ENCODE assay signal across 9 cellular contexts in genomic region chr9:37414503-37414943, GRCh38. TPM values are rescaled to one million over a fixed set of nuclear protein-coding genes. Genes with fewer than 3 reads are reported as not detected.
DNase-seq lines count a peak whose midpoint lies in the region; ATAC-seq, FAIRE-seq and TF ChIP-seq lines count a peak whose summit lies in the region.
"Had no signal": no experiment of that assay in that cellular context is flagged by ENCODE, and none has a peak within 500 bp of the region (broad histone marks: within the 10 kb centered on the region; RNA-seq: fewer than 3 reads in every experiment).

No MANE protein-coding gene starts in this region.

- no peaks in the 10 kb centered on the region for H4K20me1 ChIP-seq in HepG2 (ENCODE audit: insufficient read depth, low read length)

- intact Hi-C loops in HepG2 (cut with micrococcal nuclease; ENCODE audit: unreplicated experiment) (loop anchor here (2.0 to 5.0 kb wide), 2 partner anchors 16 to 417 kb away; no protein-coding TSS in a partner anchor), right lobe of liver (cut with DNase I) (no loop called here), breast epithelium (cut with DNase I; ENCODE audit: low total_unique reads) (loop anchor here (5.0 kb wide), 1 partner anchor 392 kb away; no protein-coding TSS in a partner anchor)

- H3K4me1 ChIP-seq in HepG2 (ENCODE audit: insufficient read depth, low read length) = peaks cover 77% of the 10 kb centered on the region
- peaks cover 0 to 44% (median 19%) of the 10 kb centered on the region in 4 donors for H3K4me1 ChIP-seq in right lobe of liver
- no peaks in the 10 kb centered on the region for H3K4me1 ChIP-seq in breast epithelium
- H3K4me1 ChIP-seq in tibial nerve = peaks cover 0 to 13% (median 5%) of the 10 kb centered on the region in 4 donors

- H3K4me3 ChIP-seq in HepG2 (replicated peaks in 1 of 3; ENCODE audit: insufficient read depth in 1 of 3, low read depth in 2 of 3, low read length in 3 of 3) = peak overlapping the region in 1 of 3 experiments; percentile 51; a peak in 1 of 6 replicates
- no peak overlapping the region for H3K4me3 ChIP-seq in right lobe of liver
- H3K4me3 ChIP-seq in breast epithelium = no peak overlapping the region
- no peak overlapping the region for H3K4me3 ChIP-seq in tibial nerve
- H3K4me3 ChIP-seq: thyroid gland had no signal

- DNase-seq in HepG2 (ENCODE audit: low spot score) (no peak), right lobe of liver (no peak), breast epithelium (ENCODE audit: low spot score in 2 of 2) (no peak), myocyte (ENCODE audit: low read depth) (peak; percentile 5), tibial nerve (ENCODE audit: low spot score in 2 of 2) (no peak), cortex of kidney (lab: John Stamatoyannopoulos, UW) (no peak)
- DNase-seq in effector CD8-positive, alpha-beta T cell (lab: John Stamatoyannopoulos, UW) = no peak

- no TSS peak for BruUV-seq in HepG2 (replicated peaks; lab: Mats Ljungman, UMichigan)

- H3K36me3 ChIP-seq in HepG2 (replicated peaks in 1 of 2; ENCODE audit: control insufficient read depth in 1 of 2, insufficient read depth in 2 of 2, low read length in 2 of 2) (no peaks in the 10 kb centered on the region), right lobe of liver (no peaks in the 10 kb centered on the region), breast epithelium (no peaks in the 10 kb centered on the region), tibial nerve (no peaks in the 10 kb centered on the region)
- H3K36me3 ChIP-seq: thyroid gland had no signal

- no peak overlapping the region for H3K9ac ChIP-seq in HepG2 (ENCODE audit: insufficient read depth, low read depth, low read length)

- no peak for FAIRE-seq in HepG2 (lab: Jason Lieb, UNC)

- CTCF ChIA-PET in HepG2 (lab: Yijun Ruan, JAX; ENCODE audit: low intra/inter-chr PET ratio, low total read pairs) = interaction anchor here (1.4 kb wide), 1 partner anchor 16 kb away, joined by 6 read pairs; no protein-coding TSS in a partner anchor

- H3K9me3 ChIP-seq in HepG2 (ENCODE audit: low read length) (no peaks in the 10 kb centered on the region), right lobe of liver (no peaks in the 10 kb centered on the region), breast epithelium (no peaks in the 10 kb centered on the region), tibial nerve (no peaks in the 10 kb centered on the region)
- H3K9me3 ChIP-seq: thyroid gland had no signal

- H3K27ac ChIP-seq in HepG2 (ENCODE audit: extremely low read length, insufficient read depth, low read length) = no peak overlapping the region
- no peak overlapping the region for H3K27ac ChIP-seq in right lobe of liver
- H3K27ac ChIP-seq in breast epithelium = peak overlapping the region; percentile 25 to 33
- peak overlapping the region in 3 of 4 donors; percentile 28 to 78 (median 74) for H3K27ac ChIP-seq in tibial nerve

- TF ChIP-seq POLR2A in HepG2 (IDR thresholded peaks at IDR 0.05; ENCODE audit: insufficient read depth in 1 of 2, low read depth in 2 of 2, low read length in 2 of 2) = no peak
- TF ChIP-seq POLR2A in right lobe of liver (IDR thresholded peaks at IDR 0.05) = no peak
- TF ChIP-seq POLR2A in breast epithelium (IDR thresholded peaks at IDR 0.05) = no peak
- TF ChIP-seq POLR2A in tibial nerve (IDR thresholded peaks at IDR 0.05) = no peak

- H3K79me2 ChIP-seq in HepG2 (ENCODE audit: insufficient read depth, low read length) = no peaks in the 10 kb centered on the region

- WGBS in HepG2 (ENCODE audit: low lambda C conversion rate) = 35% methylated on average over 5 of the region's 10 CpGs
- WGBS in right lobe of liver (ENCODE audit: insufficient coverage, low coverage, low lambda C conversion rate, missing lambda C conversion rate) = 48% methylated on average over 3 of the region's 10 CpGs
- WGBS in tibial nerve, 2 donors = 82 to 84% methylated on average over 10 of the region's 10 CpGs

- H3K27me3 ChIP-seq in HepG2 (ENCODE audit: control insufficient read depth in 1 of 2, insufficient read depth in 2 of 2, low read length in 2 of 2) = no peaks in the 10 kb centered on the region
- H3K27me3 ChIP-seq in right lobe of liver = no peaks in the 10 kb centered on the region
- no peaks in the 10 kb centered on the region for H3K27me3 ChIP-seq in breast epithelium
- no peaks in the 10 kb centered on the region for H3K27me3 ChIP-seq in tibial nerve
- H3K27me3 ChIP-seq: thyroid gland had no signal

- no peak for TF ChIP-seq CTCF in HepG2 (CRISPR knock-in tag; IDR thresholded peaks at IDR 0.05)
- TF ChIP-seq CTCF in right lobe of liver (IDR thresholded peaks at IDR 0.05) = no peak
- no peak for TF ChIP-seq CTCF in breast epithelium (IDR thresholded peaks at IDR 0.05)
- no peak for TF ChIP-seq CTCF in tibial nerve (IDR thresholded peaks at IDR 0.05)

- ATAC-seq in HepG2 = no peak
- ATAC-seq in right lobe of liver = no peak
- ATAC-seq in HG03139 (IDR thresholded peaks at IDR 0.05; ENCODE audit: unreplicated experiment) = no peak

- no peak overlapping the region for H2AFZ ChIP-seq in HepG2 (ENCODE audit: low read length)

- H3K4me2 ChIP-seq in HepG2 (ENCODE audit: low read depth, low read length) = peak overlapping the region; percentile 80

- TF ChIP-seq EP300 in HepG2 (IDR thresholded peaks at IDR 0.05; ENCODE audit: low read depth in 2 of 2, low read length in 2 of 2) (no peak), HepG2 (CRISPR knock-in tag; IDR thresholded peaks at IDR 0.05; ENCODE audit: borderline replicate concordance) (no peak), tibial nerve (IDR thresholded peaks at IDR 0.05) (no peak)

- no peak for TF ChIP-seq RAD21 in HepG2 (CRISPR knock-in tag; IDR thresholded peaks at IDR 0.05)

- in situ Hi-C loops in HepG2 (cut with HindIII; ENCODE audit: extremely low pct_ligation_motif_present, low pct_unique_long_range_greater_than_20kb) = no loop called here

- POLR2A ChIA-PET in HepG2 (lab: Yijun Ruan, JAX) = interaction anchor here (1.5 kb wide), 1 partner anchor 51 kb away, joined by 3 read pairs; the partner anchor contains the start of gene ZBTB5

TF ChIP-seq in HepG2, 621 proteins besides CTCF, POLR2A, EP300 and RAD21 (continues in another document):
- TF ChIP-seq ZNF629 (CRISPR knock-in tag; conservative IDR thresholded peaks at IDR 0.05) = peak; percentile 92

RNA-seq across cellular contexts. Expression of gene GRHPR, which starts 8.0 kb away (rescaled TPM):
- total RNA-seq in HepG2 (2016; rRNA removed; fragmentation: Illumina TruSeq; extraction: Trizol) (115 and 127 TPM in 2 replicates), right lobe of liver (100 to 1,000 TPM; 159 to 424 (median 359) TPM), breast epithelium (100 to 1,000 TPM; 117 to 144 (median 140) TPM), myocyte (218 and 267 TPM in 2 replicates), tibial nerve (100 to 1,000 TPM; 175 to 250 (median 200) TPM)
- total RNA-seq in HepG2 (2016; cell fraction: cytosol; rRNA removed; fragmentation: Illumina TruSeq; extraction: Trizol; ENCODE audit: low read depth) = 58.9 and 75.1 TPM in 2 replicates
- 119 and 128 TPM in 2 replicates for total RNA-seq in HepG2 (2016; cell fraction: insoluble cytoplasmic fraction; rRNA removed; fragmentation: Illumina TruSeq; extraction: Trizol)
- 66.5 and 84.7 TPM in 2 replicates for total RNA-seq in HepG2 (2016; cell fraction: membrane; rRNA removed; fragmentation: Illumina TruSeq; extraction: Trizol)
- 73.9 and 76.5 TPM in 2 replicates for total RNA-seq in HepG2 (2016; cell fraction: nucleus; rRNA removed; fragmentation: Illumina TruSeq; extraction: Trizol)
- polyA plus RNA-seq in HepG2 (2011; rRNA removed) = 113 and 127 TPM in 2 replicates
- 126 and 161 TPM in 2 replicates for polyA plus RNA-seq in HepG2 (2011; cell fraction: cytosol; rRNA removed)
- 121 and 122 TPM in 2 replicates for polyA plus RNA-seq in HepG2 (2011; cell fraction: nucleus; rRNA removed)
- polyA plus RNA-seq in HepG2 (2012) = 66.2 and 76.0 TPM in 2 replicates
- 48.7 and 72.2 TPM in 2 replicates for polyA plus RNA-seq in HepG2 (2016; cell fraction: cytosol; fragmentation: Illumina TruSeq; extraction: Trizol; ENCODE audit: low read depth)
- 135 and 143 TPM in 2 replicates for polyA plus RNA-seq in HepG2 (2016; cell fraction: insoluble cytoplasmic fraction; fragmentation: Illumina TruSeq; extraction: Trizol; ENCODE audit: low read depth)
- 58.4 and 72.9 TPM in 2 replicates for polyA plus RNA-seq in HepG2 (2016; cell fraction: membrane; fragmentation: Illumina TruSeq; extraction: Trizol; ENCODE audit: low read depth)
- polyA plus RNA-seq in HepG2 (2016; cell fraction: nucleus; fragmentation: Illumina TruSeq; extraction: Trizol; ENCODE audit: insufficient read depth, low read depth) = 111 and 117 TPM in 2 replicates
- polyA minus RNA-seq in HepG2 (2011; rRNA and poly(A)+ RNA removed; ENCODE audit: low replicate concordance) = 126 and 157 TPM in 2 replicates
- polyA minus RNA-seq in HepG2 (2011; cell fraction: cytosol; rRNA and poly(A)+ RNA removed) = 42.8 and 47.7 TPM in 2 replicates
- 54.1 and 61.8 TPM in 2 replicates for polyA minus RNA-seq in HepG2 (2011; cell fraction: nucleus; rRNA and poly(A)+ RNA removed)
- 219 TPM for polyA plus RNA-seq in myocyte (2012)

RNA-seq across cellular contexts. Expression of gene ZBTB5, which starts 50.7 kb away (rescaled TPM):
- 12.5 and 15.2 TPM in 2 replicates for total RNA-seq in HepG2 (2016; rRNA removed; fragmentation: Illumina TruSeq; extraction: Trizol)
- 0.81 and 0.88 TPM in 2 replicates for total RNA-seq in HepG2 (2016; cell fraction: cytosol; rRNA removed; fragmentation: Illumina TruSeq; extraction: Trizol; ENCODE audit: low read depth)
- 12.4 and 14.4 TPM in 2 replicates for total RNA-seq in HepG2 (2016; cell fraction: insoluble cytoplasmic fraction; rRNA removed; fragmentation: Illumina TruSeq; extraction: Trizol)
- 5.8 and 6.1 TPM in 2 replicates for total RNA-seq in HepG2 (2016; cell fraction: membrane; rRNA removed; fragmentation: Illumina TruSeq; extraction: Trizol)
- 11.2 and 13.3 TPM in 2 replicates for total RNA-seq in HepG2 (2016; cell fraction: nucleus; rRNA removed; fragmentation: Illumina TruSeq; extraction: Trizol)
- 19.7 and 20.5 TPM in 2 replicates for polyA plus RNA-seq in HepG2 (2011; rRNA removed)
- polyA plus RNA-seq in HepG2 (2011; cell fraction: cytosol; rRNA removed) = 14.8 and 16.3 TPM in 2 replicates
- 25.4 and 27.5 TPM in 2 replicates for polyA plus RNA-seq in HepG2 (2011; cell fraction: nucleus; rRNA removed)
- polyA plus RNA-seq in HepG2 (2012) = 10.3 and 11.9 TPM in 2 replicates
- 0.35 and 0.64 TPM in 2 replicates for polyA plus RNA-seq in HepG2 (2016; cell fraction: cytosol; fragmentation: Illumina TruSeq; extraction: Trizol; ENCODE audit: low read depth)
- 11.5 and 11.7 TPM in 2 replicates for polyA plus RNA-seq in HepG2 (2016; cell fraction: insoluble cytoplasmic fraction; fragmentation: Illumina TruSeq; extraction: Trizol; ENCODE audit: low read depth)
- 3.5 and 4.3 TPM in 2 replicates for polyA plus RNA-seq in HepG2 (2016; cell fraction: membrane; fragmentation: Illumina TruSeq; extraction: Trizol; ENCODE audit: low read depth)
- 16.5 and 19.6 TPM in 2 replicates for polyA plus RNA-seq in HepG2 (2016; cell fraction: nucleus; fragmentation: Illumina TruSeq; extraction: Trizol; ENCODE audit: insufficient read depth, low read depth)
- polyA minus RNA-seq in HepG2 (2011; rRNA and poly(A)+ RNA removed; ENCODE audit: low replicate concordance) = 29.3 and 36.6 TPM in 2 replicates
- polyA minus RNA-seq in HepG2 (2011; cell fraction: cytosol; rRNA and poly(A)+ RNA removed) = 11.4 and 13.4 TPM in 2 replicates
- polyA minus RNA-seq in HepG2 (2011; cell fraction: nucleus; rRNA and poly(A)+ RNA removed) = 23.9 and 25.2 TPM in 2 replicates
- 1 to 10 TPM; 4.3 to 6.6 (median 5.5) TPM for total RNA-seq in right lobe of liver
- 10 to 100 TPM; 10.6 to 21.5 (median 14.7) TPM for total RNA-seq in breast epithelium
- 12.7 and 13.0 TPM in 2 replicates for total RNA-seq in myocyte
- 8.6 TPM for polyA plus RNA-seq in myocyte (2012)
- total RNA-seq in tibial nerve = 10 to 100 TPM in 3 of 4 donors, 1 to 10 TPM in 1; 9.6 to 15.1 (median 13.5) TPM

Comparison
In these comparisons a context has a peak if more than half of its experiments do, and no peak if none do; other contexts are left out.
1. intact Hi-C loops: an anchor here in HepG2 (2.0 to 5.0 kb wide) and breast epithelium (5.0 kb wide); none called in right lobe of liver.
2. H3K27ac ChIP-seq: peak in breast epithelium (2 of 2) and tibial nerve (3 of 4); none in HepG2 (single experiment) and right lobe of liver (0 of 3).